In genomic region chr2:568639-568963, GRCh38 we compare ENCODE assay signal across 25 cellular contexts.
A peak's percentile ranks its signal among the peaks of the same experiment; 100 is the strongest.
DNase-seq lines count a peak whose midpoint lies in the region; ATAC-seq, FAIRE-seq and TF ChIP-seq lines count a peak whose summit lies in the region.
"Had no signal": no experiment of that assay in that cellular context is flagged by ENCODE, and none has a peak within 500 bp of the region (broad histone marks: within the 10 kb centered on the region; RNA-seq: fewer than 3 reads in every experiment).

No MANE protein-coding gene starts in this region.

- H3K4me3 ChIP-seq in HepG2 (replicated peaks in 1 of 3; ENCODE audit: insufficient read depth in 1 of 3, low read depth in 2 of 3, low read length in 3 of 3) (no peak overlapping the region), right lobe of liver (no peak overlapping the region), epithelial cell of proximal tubule (ENCODE audit: low read depth, low read length) (peak overlapping the region; percentile 19), osteoblast (ENCODE audit: insufficient read depth, low read length) (peak overlapping the region; percentile 58), mesendoderm (ENCODE audit: low read length) (no peak overlapping the region)
- H3K4me3 ChIP-seq: BLaER1 treated with 17β-estradiol and CSF1 and Interleukin-3, amounts not matched to agents 10 nM and 100 nM; GM23338 had no signal

- ATAC-seq in HepG2 (no peak), right lobe of liver (no peak), HG02973 (IDR thresholded peaks at IDR 0.05; ENCODE audit: unreplicated experiment) (no peak)
- ATAC-seq: activated naive CD8-positive, alpha-beta T cell treated with anti-CD3 and anti-CD28 coated beads, Interleukin-2, amount 50 U/mL, for 24 hours; GM23338; WTC11 had no signal

- H3K4me1 ChIP-seq in HepG2 (ENCODE audit: insufficient read depth, low read length), result no peaks in the 10 kb centered on the region
- H3K4me1 ChIP-seq in right lobe of liver, result no peaks in the 10 kb centered on the region
- no peaks in the 10 kb centered on the region for H3K4me1 ChIP-seq in osteoblast (ENCODE audit: insufficient read depth, low read length)
- H3K4me1 ChIP-seq in mesendoderm (ENCODE audit: control insufficient read depth, low read depth, low read length), result no peaks in the 10 kb centered on the region
- H3K4me1 ChIP-seq: BLaER1 treated with 17β-estradiol and CSF1 and Interleukin-3, amounts not matched to agents 10 nM and 100 nM had no signal

- H4K20me1 ChIP-seq in HepG2 (ENCODE audit: insufficient read depth, low read length) (no peaks in the 10 kb centered on the region), osteoblast (ENCODE audit: insufficient read depth, low read length) (no peaks in the 10 kb centered on the region)
- H4K20me1 ChIP-seq: BLaER1 treated with 17β-estradiol and CSF1 and Interleukin-3, amounts not matched to agents 10 nM and 100 nM had no signal

- DNase-seq in HepG2 (ENCODE audit: low spot score) (no peak), right lobe of liver (no peak), epithelial cell of proximal tubule (ENCODE audit: low read depth) (no peak), osteoblast (ENCODE audit: insufficient read length, low spot score, missing footprints) (no peak), iPS-NIHi11 (ENCODE audit: low spot score) (no peak), mesendoderm (no peak), frontal cortex (ENCODE audit: low spot score in 2 of 2) (no peak)
- DNase-seq: activated CD4-positive, alpha-beta memory T cell treated with anti-CD3 and anti-CD28 coated beads for 36 hours; activated effector memory CD4-positive, alpha-beta T cell treated with Interleukin-2 at 50 U/mL for 16 hours; activated naive CD8-positive, alpha-beta T cell treated with anti-CD3 and anti-CD28 coated beads, Interleukin-2, amount 50 U/mL, for 24 hours; cortex of kidney; MM.1S; NCI-H1417 treated with DMSO at 0.1 percent for 48 hours; NCI-H2107; NCI-H446 treated with DMSO at 0.1 percent for 48 hours; T1000 had no signal

- H3K4ac ChIP-seq in mesendoderm (ENCODE audit: low read depth, low read length), result no peak overlapping the region

- H2AFZ ChIP-seq in HepG2 (ENCODE audit: low read length), result no peak overlapping the region
- H2AFZ ChIP-seq in osteoblast (ENCODE audit: low read length), result peak overlapping the region; percentile 77
- H2AFZ ChIP-seq: GM23338 had no signal

- no peak for TF ChIP-seq CTCF in HepG2 (CRISPR knock-in tag; IDR thresholded peaks at IDR 0.05)
- no peak for TF ChIP-seq CTCF in right lobe of liver (IDR thresholded peaks at IDR 0.05)
- TF ChIP-seq CTCF in epithelial cell of proximal tubule (conservative IDR thresholded peaks at IDR 0.05; ENCODE audit: low read depth, low read length), result no peak
- no peak for TF ChIP-seq CTCF in osteoblast (IDR thresholded peaks at IDR 0.05; ENCODE audit: extremely low read depth, low read depth, low read length)

- no peak overlapping the region for H3K4me2 ChIP-seq in HepG2 (ENCODE audit: low read depth, low read length)
- peak overlapping the region; percentile 69 for H3K4me2 ChIP-seq in osteoblast (ENCODE audit: insufficient read depth, low read length)
- no peak overlapping the region for H3K4me2 ChIP-seq in mesendoderm (ENCODE audit: low read length)
- H3K4me2 ChIP-seq: BLaER1 treated with 17β-estradiol and CSF1 and Interleukin-3, amounts not matched to agents 10 nM and 100 nM; GM23338 had no signal

- WGBS in HepG2 (ENCODE audit: low lambda C conversion rate), result 3% methylated on average over 3 of the region's 3 CpGs
- WGBS in right lobe of liver (ENCODE audit: insufficient coverage, low coverage, low lambda C conversion rate, missing lambda C conversion rate), result 71% methylated on average over 3 of the region's 3 CpGs
- WGBS in mesendoderm (ENCODE audit: extremely low coverage, insufficient coverage, low lambda C conversion rate), result no CpG with 5 or more reads among the region's 3 CpGs

- in situ Hi-C loops in HepG2 (cut with HindIII; ENCODE audit: extremely low pct_ligation_motif_present, low pct_unique_long_range_greater_than_20kb), result no loop called here

- TF ChIP-seq EP300 in HepG2 (IDR thresholded peaks at IDR 0.05; ENCODE audit: low read depth in 2 of 2, low read length in 2 of 2) (no peak), HepG2 (CRISPR knock-in tag; IDR thresholded peaks at IDR 0.05; ENCODE audit: borderline replicate concordance) (no peak)

- H2BK15ac ChIP-seq in mesendoderm (replicated peaks; ENCODE audit: low read depth), result no peak overlapping the region

- H3K79me1 ChIP-seq in mesendoderm (ENCODE audit: low read length), result no peaks in the 10 kb centered on the region

- H3K9ac ChIP-seq in HepG2 (ENCODE audit: insufficient read depth, low read depth, low read length) (no peak overlapping the region), mesendoderm (ENCODE audit: low read length) (no peak overlapping the region)
- H3K9ac ChIP-seq: BLaER1 treated with 17β-estradiol and CSF1 and Interleukin-3, amounts not matched to agents 10 nM and 100 nM had no signal

- no peak overlapping the region for H3K23ac ChIP-seq in mesendoderm (ENCODE audit: low read length)

- intact Hi-C loops in HepG2 (cut with micrococcal nuclease; ENCODE audit: unreplicated experiment) (no loop called here), right lobe of liver (cut with DNase I) (no loop called here)

- H3K9me3 ChIP-seq in HepG2 (ENCODE audit: low read length) (no peaks in the 10 kb centered on the region; the same call in 1 of the 2 replicates), right lobe of liver (no peaks in the 10 kb centered on the region), osteoblast (ENCODE audit: low read depth, low read length) (no peaks in the 10 kb centered on the region)
- H3K9me3 ChIP-seq: neutrophil had no signal

- no peak overlapping the region for H4K8ac ChIP-seq in mesendoderm (ENCODE audit: low read depth, low read length)

- no peak for TF ChIP-seq RAD21 in HepG2 (CRISPR knock-in tag; IDR thresholded peaks at IDR 0.05)

- H3K27me3 ChIP-seq in HepG2 (ENCODE audit: control insufficient read depth in 1 of 2, insufficient read depth in 2 of 2, low read length in 2 of 2) (peaks cover 7 to 52% of the 10 kb centered on the region in 2 experiments), right lobe of liver (no peaks in the 10 kb centered on the region), osteoblast (ENCODE audit: insufficient read depth, low read length) (no peaks in the 10 kb centered on the region), mesendoderm (ENCODE audit: insufficient read depth, low read length, poor library complexity) (no peaks in the 10 kb centered on the region)
- H3K27me3 ChIP-seq: BLaER1 treated with 17β-estradiol and CSF1 and Interleukin-3, amounts not matched to agents 10 nM and 100 nM; brain microvascular endothelial cell; neutrophil had no signal

- H4K5ac ChIP-seq in mesendoderm (ENCODE audit: low read length), result no peak overlapping the region

- TF ChIP-seq POLR2A in HepG2 (IDR thresholded peaks at IDR 0.05; ENCODE audit: insufficient read depth in 1 of 2, low read depth in 2 of 2, low read length in 2 of 2) (no peak), right lobe of liver (IDR thresholded peaks at IDR 0.05) (no peak)

- no peak overlapping the region for H2AK5ac ChIP-seq in mesendoderm (ENCODE audit: low read length)

- H3K18ac ChIP-seq in mesendoderm (ENCODE audit: low read length), result no peak overlapping the region

- H2BK120ac ChIP-seq in mesendoderm (ENCODE audit: low read depth, low read length), result no peak overlapping the region

- no peak overlapping the region for H3K56ac ChIP-seq in mesendoderm (ENCODE audit: low read length)

- POLR2A ChIA-PET in HepG2 (lab: Yijun Ruan, JAX), result no interaction called here

- no peak overlapping the region for H2BK5ac ChIP-seq in mesendoderm (ENCODE audit: low read length)

- H3K36me3 ChIP-seq in HepG2 (replicated peaks in 1 of 2; ENCODE audit: control insufficient read depth in 1 of 2, insufficient read depth in 2 of 2, low read length in 2 of 2) (no peaks in the 10 kb centered on the region), right lobe of liver (no peaks in the 10 kb centered on the region), osteoblast (ENCODE audit: insufficient read depth, low read length) (no peaks in the 10 kb centered on the region), mesendoderm (ENCODE audit: control insufficient read depth, insufficient read depth, low read length) (no peaks in the 10 kb centered on the region)
- H3K36me3 ChIP-seq: BLaER1 treated with 17β-estradiol and CSF1 and Interleukin-3, amounts not matched to agents 10 nM and 100 nM; brain microvascular endothelial cell; neutrophil had no signal

- H3K27ac ChIP-seq in HepG2 (ENCODE audit: extremely low read length, insufficient read depth, low read length) (no peak overlapping the region), right lobe of liver (no peak overlapping the region), osteoblast (ENCODE audit: low read depth, low read length) (no peak overlapping the region), mesendoderm (ENCODE audit: low read depth, low read length) (no peak overlapping the region)
- H3K27ac ChIP-seq: BLaER1 treated with 17β-estradiol and CSF1 and Interleukin-3, amounts not matched to agents 10 nM and 100 nM; brain microvascular endothelial cell; neutrophil had no signal

- CTCF ChIA-PET in HepG2 (lab: Yijun Ruan, JAX; ENCODE audit: low intra/inter-chr PET ratio, low total read pairs), result no interaction called here

- H3K79me2 ChIP-seq in HepG2 (ENCODE audit: insufficient read depth, low read length) (no peaks in the 10 kb centered on the region), osteoblast (ENCODE audit: insufficient read depth, low read length) (no peaks in the 10 kb centered on the region), mesendoderm (ENCODE audit: control insufficient read depth, insufficient read depth, low read length) (no peaks in the 10 kb centered on the region)

- BruUV-seq in HepG2 (replicated peaks; lab: Mats Ljungman, UMichigan), result no TSS peak

- FAIRE-seq in HepG2 (lab: Jason Lieb, UNC) (no peak), frontal cortex (lab: Jason Lieb, UNC) (no peak)
- FAIRE-seq: A204.1, endometrium, RCC 7860 had no signal

TF ChIP-seq in HepG2, 621 proteins besides CTCF, POLR2A, EP300 and RAD21:
- TF ChIP-seq KDM4B (CRISPR knock-in tag; IDR thresholded peaks at IDR 0.05) (no peak), EZH2 (conservative IDR thresholded peaks at IDR 0.05; ENCODE audit: low read depth, low read length) (0 out of 2 replicates have a peak, but pooled peaks have one; percentile 61), ZNF382 (CRISPR knock-in tag; IDR thresholded peaks at IDR 0.05; ENCODE audit: borderline replicate concordance) (no peak)

Comparison
In these comparisons a context has a peak if more than half of its experiments do, and no peak if none do; other contexts are left out.
1. H3K4me3 ChIP-seq: peak in epithelial cell of proximal tubule (single experiment) and osteoblast (single experiment); none in HepG2 (0 of 3), right lobe of liver (0 of 3) and mesendoderm (single experiment).